Comparison of ENCODE assay signal across 27 cellular contexts in the genomic region with DNA sequence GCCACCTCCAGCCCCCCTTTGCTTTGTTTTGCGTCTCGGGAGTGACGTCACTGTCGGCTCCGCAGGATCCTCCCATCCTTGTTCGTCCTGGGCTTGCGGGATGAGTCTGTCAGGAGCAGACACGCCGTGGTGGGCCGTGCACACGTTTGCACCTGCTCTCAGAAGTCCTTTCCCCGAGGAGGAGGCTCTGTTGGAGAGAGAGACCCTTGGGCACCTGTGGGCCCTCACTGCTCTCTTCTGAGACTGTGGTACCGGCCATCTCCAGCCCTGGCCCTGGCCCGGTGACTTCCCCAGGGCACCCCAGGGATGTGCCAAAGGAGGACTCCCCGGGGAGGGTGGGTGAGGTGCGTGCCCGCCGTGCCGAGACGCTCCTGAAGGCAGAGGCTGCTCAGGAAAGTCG.
"Had no signal": no experiment of that assay in that cellular context is flagged by ENCODE, and none has a peak within 500 bp of the region (broad histone marks: within the 10 kb centered on the region; RNA-seq: fewer than 3 reads in every experiment).

No MANE protein-coding gene starts in this region.

- H3K79me2 ChIP-seq: hepatocyte had no signal

- FAIRE-seq: endothelial cell of umbilical vein had no signal

- H3K36me3 ChIP-seq: esophagus muscularis mucosa, gastroesophageal sphincter, heart left ventricle, left lung, prostate gland, right atrium auricular region, stomach, thyroid gland, vagina had no signal

- H3K27ac ChIP-seq: coronary artery, esophagus muscularis mucosa, foreskin keratinocyte, gastroesophageal sphincter, heart left ventricle, hepatocyte, left lung, prostate gland, right atrium auricular region, stomach, thyroid gland, vagina had no signal

- H3K4me2 ChIP-seq: hepatocyte, smooth muscle cell had no signal

- DNase-seq: dermis blood vessel endothelial cell; effector memory CD4-positive, alpha-beta T cell; foreskin keratinocyte; heart left ventricle; left cardiac atrium; mammary epithelial cell; mesendoderm; naive thymus-derived CD8-positive, alpha-beta T cell; nephron progenitor cell; stimulated activated CD4-positive, alpha-beta T cell treated with anti-CD3 and anti-CD28 coated beads, Interleukin-2, amount 100 ng/mL, for 24 hours; stimulated activated CD4-positive, alpha-beta T cell treated with anti-CD3 and anti-CD28 coated beads, Interleukin-4, amount 100 ng/mL, for 24 hours; stimulated activated naive CD4-positive, alpha-beta T cell treated with Interleukin-2 at 50 U/mL for 16 hours; stomach; thyroid gland; trophoblast cell had no signal

- H3K27me3 ChIP-seq: foreskin keratinocyte, heart left ventricle, hepatocyte, right atrium auricular region, thyroid gland, vagina had no signal

- H3K9me3 ChIP-seq: esophagus muscularis mucosa, gastroesophageal sphincter, heart left ventricle, prostate gland, right atrium auricular region, thyroid gland, vagina had no signal

- H2AFZ ChIP-seq: hepatocyte had no signal

- ATAC-seq: foreskin keratinocyte; gastroesophageal sphincter; heart left ventricle; left cardiac atrium; left lung; naive thymus-derived CD8-positive, alpha-beta T cell; sciatic nerve; stimulated activated effector memory CD8-positive, alpha-beta T cell treated with anti-CD3 and anti-CD28 coated beads, Interleukin-12 subunit alpha, Interleukin-12 subunit beta, amount 100 ng/mL, for 72 hours had no signal

- H3K4me1 ChIP-seq: esophagus muscularis mucosa, foreskin keratinocyte, gastroesophageal sphincter, heart left ventricle, left lung, prostate gland, right atrium auricular region, stomach, thyroid gland, vagina had no signal

- H3K4me3 ChIP-seq: coronary artery, esophagus muscularis mucosa, gastroesophageal sphincter, heart left ventricle, hepatocyte, left lung, prostate gland, right atrium auricular region, smooth muscle cell, stomach, thyroid gland, vagina had no signal
